14 cellular contexts compared by ENCODE assay signal in the genomic region with DNA sequence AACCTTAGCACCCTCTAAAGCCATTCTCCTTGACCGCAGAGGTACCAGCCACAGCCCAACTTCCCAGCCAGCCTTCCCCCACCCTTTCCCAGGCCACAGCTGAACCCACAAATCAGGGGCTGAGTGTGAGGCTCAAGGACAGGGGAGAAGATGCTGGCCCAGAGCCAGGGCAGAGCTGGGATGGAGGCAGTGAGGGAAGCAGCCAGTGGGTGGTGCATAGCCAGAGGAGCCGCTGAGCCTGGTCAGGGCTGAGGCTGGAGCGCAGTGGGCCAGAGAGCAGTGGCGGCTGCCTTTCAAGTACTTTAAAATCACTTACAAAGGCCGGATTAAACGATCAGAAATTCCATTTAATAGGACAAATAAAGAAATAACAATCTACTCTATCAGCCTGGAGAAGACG. TPM values are rescaled to one million over a fixed set of nuclear protein-coding genes. Genes with fewer than 3 reads are reported as not detected.
DNase-seq lines count a peak whose midpoint lies in the region; ATAC-seq and TF ChIP-seq lines count a peak whose summit lies in the region.
"Had no signal": no experiment of that assay in that cellular context is flagged by ENCODE, and none has a peak within 500 bp of the region (broad histone marks: within the 10 kb centered on the region; RNA-seq: fewer than 3 reads in every experiment).

No MANE protein-coding gene starts in this region.

- ATAC-seq in GM21619 (IDR thresholded peaks at IDR 0.05; ENCODE audit: unreplicated experiment), result no peak
- ATAC-seq: activated CD8-positive, alpha-beta T cell treated with anti-CD3 and anti-CD28 coated beads for 36 hours; lower lobe of right lung; naive thymus-derived CD4-positive, alpha-beta T cell had no signal

- no peak overlapping the region for H3K27ac Mint-ChIP-seq in activated T-helper 2 cell treated with anti-CD3 and anti-CD28 coated beads, Interferon-gamma antibody, Interleukin-2, Interleukin-4, amounts not matched to agents 10 μg/mL and 5 μg/mL and 100 μg/mL, durations not matched to agents 14 hours and 24 hours and 36 hours
- H3K27ac Mint-ChIP-seq: activated CD8-positive, alpha-beta T cell treated with anti-CD3 and anti-CD28 coated beads for 36 hours; naive thymus-derived CD4-positive, alpha-beta T cell had no signal

- TF ChIP-seq CTCF in BE2C (IDR thresholded peaks at IDR 0.05; ENCODE audit: low read depth, low read length), result 0 out of 2 replicates have a peak, but pooled peaks have one; percentile 3
- no peak for TF ChIP-seq CTCF in HEK293 (tag by site-specific recombination; IDR thresholded peaks at IDR 0.05)
- no peak for TF ChIP-seq CTCF in dorsolateral prefrontal cortex (IDR thresholded peaks at IDR 0.05 in 54 of 56, conservative IDR thresholded peaks at IDR 0.05 in 2 of 56; ENCODE audit: low read depth in 1 of 56, partially characterized antibody in 56 of 56)

- H3K4me1 Mint-ChIP-seq in activated T-helper 2 cell treated with anti-CD3 and anti-CD28 coated beads, Interferon-gamma antibody, Interleukin-2, Interleukin-4, amounts not matched to agents 10 μg/mL and 5 μg/mL and 100 μg/mL, durations not matched to agents 14 hours and 24 hours and 36 hours (ENCODE audit: low read depth), result no peaks in the 10 kb centered on the region

- H3K36me3 ChIP-seq in BE2C, result no peaks in the 10 kb centered on the region
- peaks cover 0 to 47% of the 10 kb centered on the region in 2 experiments; a peak in 1 of 3 replicates for H3K36me3 ChIP-seq in HEK293 (ENCODE audit: control insufficient read depth in 2 of 2, insufficient read depth in 1 of 2, low read length in 2 of 2)

- POLR2A ChIA-PET in HEK293 (lab: Yijun Ruan, JAX), result no interaction called here

- H3K9me3 Mint-ChIP-seq in activated T-helper 2 cell treated with anti-CD3 and anti-CD28 coated beads, Interferon-gamma antibody, Interleukin-2, Interleukin-4, amounts not matched to agents 10 μg/mL and 5 μg/mL and 100 μg/mL, durations not matched to agents 14 hours and 24 hours and 36 hours, result no peaks in the 10 kb centered on the region
- H3K9me3 Mint-ChIP-seq: activated CD8-positive, alpha-beta T cell treated with anti-CD3 and anti-CD28 coated beads for 36 hours; naive thymus-derived CD4-positive, alpha-beta T cell had no signal

- H3K36me3 Mint-ChIP-seq in activated T-helper 2 cell treated with anti-CD3 and anti-CD28 coated beads, Interferon-gamma antibody, Interleukin-2, Interleukin-4, amounts not matched to agents 10 μg/mL and 5 μg/mL and 100 μg/mL, durations not matched to agents 14 hours and 24 hours and 36 hours (ENCODE audit: low read depth), result no peaks in the 10 kb centered on the region

- H3K27me3 ChIP-seq in BE2C (no peaks in the 10 kb centered on the region), dorsolateral prefrontal cortex (no peaks in the 10 kb centered on the region)
- H3K27me3 ChIP-seq: tibial artery had no signal

- H3K4me3 ChIP-seq in BE2C (ENCODE audit: low read depth, low read length) (no peak overlapping the region), HEK293 (ENCODE audit: low read depth, low read length) (no peak overlapping the region), dorsolateral prefrontal cortex (no peak overlapping the region)
- H3K4me3 ChIP-seq: lower lobe of right lung, PC-9, tibial artery had no signal

- no peaks in the 10 kb centered on the region for H3K4me1 ChIP-seq in BE2C
- no peaks in the 10 kb centered on the region for H3K4me1 ChIP-seq in HEK293 (ENCODE audit: control insufficient read depth, insufficient read depth, low read length)
- H3K4me1 ChIP-seq: lower lobe of right lung, tibial artery had no signal

- CTCF ChIA-PET in HEK293 (lab: Yijun Ruan, JAX), result no interaction called here

- H3K9me3 ChIP-seq in BE2C (no peaks in the 10 kb centered on the region), HEK293 (ENCODE audit: control insufficient read depth, insufficient read depth, low read depth, low read length) (no peaks in the 10 kb centered on the region)
- H3K9me3 ChIP-seq: lower lobe of right lung, tibial artery had no signal

- no peak overlapping the region for H3K27ac ChIP-seq in HEK293 (ENCODE audit: extremely low read depth, low read depth, low read length)
- H3K27ac ChIP-seq in dorsolateral prefrontal cortex, result no peak overlapping the region
- H3K27ac ChIP-seq: lower lobe of right lung, PC-9, tibial artery had no signal

- no peak overlapping the region for H3K4me3 Mint-ChIP-seq in activated T-helper 2 cell treated with anti-CD3 and anti-CD28 coated beads, Interferon-gamma antibody, Interleukin-2, Interleukin-4, amounts not matched to agents 10 μg/mL and 5 μg/mL and 100 μg/mL, durations not matched to agents 14 hours and 24 hours and 36 hours (ENCODE audit: low read depth)
- H3K4me3 Mint-ChIP-seq: activated CD8-positive, alpha-beta T cell treated with anti-CD3 and anti-CD28 coated beads for 36 hours; naive thymus-derived CD4-positive, alpha-beta T cell had no signal

- no peaks in the 10 kb centered on the region for H3K27me3 Mint-ChIP-seq in activated T-helper 2 cell treated with anti-CD3 and anti-CD28 coated beads, Interferon-gamma antibody, Interleukin-2, Interleukin-4, amounts not matched to agents 10 μg/mL and 5 μg/mL and 100 μg/mL, durations not matched to agents 14 hours and 24 hours and 36 hours (ENCODE audit: low read depth)
- H3K27me3 Mint-ChIP-seq: activated CD8-positive, alpha-beta T cell treated with anti-CD3 and anti-CD28 coated beads for 36 hours; naive thymus-derived CD4-positive, alpha-beta T cell had no signal

- intact Hi-C loops in dorsolateral prefrontal cortex (cut with DNase I), result no loop called here
- intact Hi-C loops in activated T-helper 2 cell treated with anti-CD3 and anti-CD28 coated beads, Interferon-gamma antibody, Interleukin-2, Interleukin-4, amounts not matched to agents 10 μg/mL and 5 μg/mL and 100 μg/mL, durations not matched to agents 14 hours and 24 hours and 36 hours (cut with micrococcal nuclease), result no loop called here

- DNase-seq in BE2C (peak; percentile 42), amniotic epithelial cell (ENCODE audit: low read depth) (peak; percentile 51), iPS-NIHi7 (ENCODE audit: extremely low spot score) (peak; percentile 51), dorsolateral prefrontal cortex (no peak)
- no peak for DNase-seq in activated T-helper 2 cell treated with anti-CD3 and anti-CD28 coated beads, Interferon-gamma antibody, Interleukin-2, Interleukin-4, amounts not matched to agents 10 μg/mL and 5 μg/mL and 100 μg/mL, durations not matched to agents 14 hours and 24 hours and 36 hours (ENCODE audit: low spot score)
- DNase-seq in stimulated activated CD4-positive, alpha-beta T cell treated with anti-CD3 and anti-CD28 coated beads, Interleukin-2, amount 100 ng/mL, for 48 hours, result no peak
- DNase-seq: activated CD8-positive, alpha-beta T cell treated with anti-CD3 and anti-CD28 coated beads for 36 hours; lower lobe of right lung; naive thymus-derived CD4-positive, alpha-beta T cell; NCI-H345; PC-9; tibial artery had no signal

TF ChIP-seq in HEK293, 187 proteins besides CTCF, POLR2A, EP300 and RAD21:
- peak; percentile 38; the same call in 1 of the 2 replicates for TF ChIP-seq ZFHX2 (tag by site-specific recombination; conservative IDR thresholded peaks at IDR 0.05)
- TF ChIP-seq ZBTB17 (tag by site-specific recombination; IDR thresholded peaks at IDR 0.05), result 0 out of 2 replicates have a peak, but pooled peaks have one; percentile 23
- TF ChIP-seq ZNF248 (tag by site-specific recombination; IDR thresholded peaks at IDR 0.05), result no peak
- no peak for TF ChIP-seq ZNF311 (tag by site-specific recombination; IDR thresholded peaks at IDR 0.05; ENCODE audit: borderline replicate concordance)

RNA-seq across cellular contexts. Expression of gene DMAP1, which starts 36.3 kb away (rescaled TPM):
- 54.0 TPM for polyA plus RNA-seq in BE2C (2012; ENCODE audit: insufficient read depth, insufficient read length, low read depth)
- total RNA-seq in dorsolateral prefrontal cortex, result 10 to 100 TPM; 46.6 to 81.3 (median 59.7) TPM
- 32.8 and 36.8 TPM in 2 replicates for total RNA-seq in activated T-helper 2 cell treated with anti-CD3 and anti-CD28 coated beads, Interferon-gamma antibody, Interleukin-2, Interleukin-4, amounts not matched to agents 10 μg/mL and 5 μg/mL and 100 μg/mL, durations not matched to agents 14 hours and 24 hours and 36 hours

Comparison
In these comparisons a context has a peak if more than half of its experiments do, and no peak if none do; other contexts are left out.
1. DNase-seq: peak in BE2C (single experiment), amniotic epithelial cell (single experiment) and iPS-NIHi7 (single experiment); none in dorsolateral prefrontal cortex (0 of 10), activated T-helper 2 cell treated with anti-CD3 and anti-CD28 coated beads, Interferon-gamma antibody, Interleukin-2, Interleukin-4, amounts not matched to agents 10 μg/mL and 5 μg/mL and 100 μg/mL, durations not matched to agents 14 hours and 24 hours and 36 hours (single experiment) and stimulated activated CD4-positive, alpha-beta T cell treated with anti-CD3 and anti-CD28 coated beads, Interleukin-2, amount 100 ng/mL, for 48 hours (0 of 2).